ENCODE assay signal across 1 cellular context in the genomic region with DNA sequence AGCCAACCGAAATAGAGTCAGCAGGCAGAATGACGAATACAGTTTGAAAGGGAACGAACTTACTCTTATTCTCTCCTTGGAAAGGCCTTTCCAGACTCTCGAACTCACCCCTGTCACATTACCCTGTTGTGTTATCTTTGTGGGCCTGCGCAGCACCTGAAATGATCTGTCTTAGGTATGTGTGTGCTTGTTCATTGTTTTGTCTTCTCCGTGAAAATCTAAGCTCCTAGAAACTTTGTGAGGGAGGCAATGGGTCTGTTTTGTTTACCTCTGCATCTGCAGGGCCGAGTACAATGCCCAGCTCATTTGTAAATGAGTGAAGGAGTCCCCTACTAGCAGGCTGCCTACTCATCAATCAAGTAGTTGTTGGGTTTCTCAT.
TF ChIP-seq lines count a peak whose summit lies in the region.

No MANE protein-coding gene starts in this region.

TF ChIP-seq in HepG2, 621 proteins besides CTCF, POLR2A, EP300 and RAD21:
- no peak for TF ChIP-seq ZNF225 (CRISPR knock-in tag; IDR thresholded peaks at IDR 0.05)
- TF ChIP-seq, protein P1, sequence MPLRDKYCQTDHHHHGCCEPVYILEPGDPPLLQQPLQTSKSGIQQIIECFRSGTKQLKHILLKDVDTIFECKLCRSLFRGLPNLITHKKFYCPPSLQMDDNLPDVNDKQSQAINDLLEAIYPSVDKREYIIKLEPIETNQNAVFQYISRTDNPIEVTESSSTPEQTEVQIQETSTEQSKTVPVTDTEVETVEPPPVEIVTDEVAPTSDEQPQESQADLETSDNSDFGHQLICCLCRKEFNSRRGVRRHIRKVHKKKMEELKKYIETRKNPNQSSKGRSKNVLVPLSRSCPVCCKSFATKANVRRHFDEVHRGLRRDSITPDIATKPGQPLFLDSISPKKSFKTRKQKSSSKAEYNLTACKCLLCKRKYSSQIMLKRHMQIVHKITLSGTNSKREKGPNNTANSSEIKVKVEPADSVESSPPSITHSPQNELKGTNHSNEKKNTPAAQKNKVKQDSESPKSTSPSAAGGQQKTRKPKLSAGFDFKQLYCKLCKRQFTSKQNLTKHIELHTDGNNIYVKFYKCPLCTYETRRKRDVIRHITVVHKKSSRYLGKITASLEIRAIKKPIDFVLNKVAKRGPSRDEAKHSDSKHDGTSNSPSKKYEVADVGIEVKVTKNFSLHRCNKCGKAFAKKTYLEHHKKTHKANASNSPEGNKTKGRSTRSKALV (CRISPR knock-in tag; IDR thresholded peaks at IDR 0.05) = 0 out of 2 replicates have a peak, but pooled peaks have one; percentile 3
- 0 out of 2 replicates have a peak, but pooled peaks have one; percentile 1 for TF ChIP-seq ZMAT3 (CRISPR knock-in tag; conservative IDR thresholded peaks at IDR 0.05)
- TF ChIP-seq, protein P2, sequence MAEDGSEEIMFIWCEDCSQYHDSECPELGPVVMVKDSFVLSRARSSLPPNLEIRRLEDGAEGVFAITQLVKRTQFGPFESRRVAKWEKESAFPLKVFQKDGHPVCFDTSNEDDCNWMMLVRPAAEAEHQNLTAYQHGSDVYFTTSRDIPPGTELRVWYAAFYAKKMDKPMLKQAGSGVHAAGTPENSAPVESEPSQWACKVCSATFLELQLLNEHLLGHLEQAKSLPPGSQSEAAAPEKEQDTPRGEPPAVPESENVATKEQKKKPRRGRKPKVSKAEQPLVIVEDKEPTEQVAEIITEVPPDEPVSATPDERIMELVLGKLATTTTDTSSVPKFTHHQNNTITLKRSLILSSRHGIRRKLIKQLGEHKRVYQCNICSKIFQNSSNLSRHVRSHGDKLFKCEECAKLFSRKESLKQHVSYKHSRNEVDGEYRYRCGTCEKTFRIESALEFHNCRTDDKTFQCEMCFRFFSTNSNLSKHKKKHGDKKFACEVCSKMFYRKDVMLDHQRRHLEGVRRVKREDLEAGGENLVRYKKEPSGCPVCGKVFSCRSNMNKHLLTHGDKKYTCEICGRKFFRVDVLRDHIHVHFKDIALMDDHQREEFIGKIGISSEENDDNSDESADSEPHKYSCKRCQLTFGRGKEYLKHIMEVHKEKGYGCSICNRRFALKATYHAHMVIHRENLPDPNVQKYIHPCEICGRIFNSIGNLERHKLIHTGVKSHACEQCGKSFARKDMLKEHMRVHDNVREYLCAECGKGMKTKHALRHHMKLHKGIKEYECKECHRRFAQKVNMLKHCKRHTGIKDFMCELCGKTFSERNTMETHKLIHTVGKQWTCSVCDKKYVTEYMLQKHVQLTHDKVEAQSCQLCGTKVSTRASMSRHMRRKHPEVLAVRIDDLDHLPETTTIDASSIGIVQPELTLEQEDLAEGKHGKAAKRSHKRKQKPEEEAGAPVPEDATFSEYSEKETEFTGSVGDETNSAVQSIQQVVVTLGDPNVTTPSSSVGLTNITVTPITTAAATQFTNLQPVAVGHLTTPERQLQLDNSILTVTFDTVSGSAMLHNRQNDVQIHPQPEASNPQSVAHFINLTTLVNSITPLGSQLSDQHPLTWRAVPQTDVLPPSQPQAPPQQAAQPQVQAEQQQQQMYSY (CRISPR knock-in tag; IDR thresholded peaks at IDR 0.05) = 0 out of 2 replicates have a peak, but pooled peaks have one; percentile 16
